In genomic region chr15:79981861-79982455, GRCh38 we compare ENCODE assay signal across 14 cellular contexts. TPM values are rescaled to one million over a fixed set of nuclear protein-coding genes. Genes with fewer than 3 reads are reported as not detected.
DNase-seq lines count a peak whose midpoint lies in the region; ATAC-seq, FAIRE-seq and TF ChIP-seq lines count a peak whose summit lies in the region.
"Had no signal": no experiment of that assay in that cellular context is flagged by ENCODE, and none has a peak within 500 bp of the region (broad histone marks: within the 10 kb centered on the region; RNA-seq: fewer than 3 reads in every experiment).

No MANE protein-coding gene starts in this region.

- peaks cover 10% of the 10 kb centered on the region for H3K27me3 Mint-ChIP-seq in nephron progenitor cell (ENCODE audit: low read depth, poor library complexity)

- H3K36me3 ChIP-seq in lower lobe of right lung (no peaks in the 10 kb centered on the region), left lung (no peaks in the 10 kb centered on the region)

- H3K4me3 ChIP-seq in lower lobe of right lung, result no peak overlapping the region
- H3K4me3 ChIP-seq in left lung, result no peak overlapping the region

- TF ChIP-seq POLR2A in GM12891 (IDR thresholded peaks at IDR 0.05; ENCODE audit: low read depth, low read length), result no peak

- H3K27ac Mint-ChIP-seq in nephron progenitor cell, result no peak overlapping the region

- H3K27ac ChIP-seq in lower lobe of right lung (peak overlapping the region; percentile 58), left lung (peak overlapping the region in 1 of 2 donors; percentile 95)
- H3K27ac ChIP-seq: VCaP had no signal

- no peak for TF ChIP-seq CTCF in lower lobe of right lung (IDR thresholded peaks at IDR 0.05)
- TF ChIP-seq CTCF in left lung (IDR thresholded peaks at IDR 0.05), result no peak
- no peak for TF ChIP-seq CTCF in nephron progenitor cell (IDR thresholded peaks at IDR 0.05)

- H3K27me3 ChIP-seq in lower lobe of right lung (ENCODE audit: low read depth) (no peaks in the 10 kb centered on the region), left lung (no peaks in the 10 kb centered on the region)

- ATAC-seq in GM21529 (IDR thresholded peaks at IDR 0.05; ENCODE audit: unreplicated experiment) (peak; percentile 23), lower lobe of right lung (peak; percentile 7 to 45), left lung (no peak)
- ATAC-seq: HCT116, right cardiac atrium had no signal

- H3K9me3 ChIP-seq in lower lobe of right lung (no peaks in the 10 kb centered on the region), left lung (no peaks in the 10 kb centered on the region)
- H3K9me3 ChIP-seq: Caco-2 had no signal

- H3K4me3 Mint-ChIP-seq in nephron progenitor cell, result no peak overlapping the region

- no peaks in the 10 kb centered on the region for H3K9me3 Mint-ChIP-seq in nephron progenitor cell

- peak; percentile 90 for FAIRE-seq in GM12891 (lab: Jason Lieb, UNC)

- H3K4me1 ChIP-seq in lower lobe of right lung (peaks cover 17% of the 10 kb centered on the region), left lung (peaks cover 3 to 55% of the 10 kb centered on the region in 2 donors)

- intact Hi-C loops in lower lobe of right lung (cut with DNase I) (no loop called here), left lung (cut with DNase I) (no loop called here)

- no peak for DNase-seq in GM12891 (ENCODE audit: insufficient read length, low spot score)
- peak in 2 of 3 experiments; percentile 44 to 84 for DNase-seq in NCI-H1417 (lab: John Stamatoyannopoulos, UW)
- no peak for DNase-seq in lower lobe of right lung
- DNase-seq in left lung, result no peak
- DNase-seq in nephron progenitor cell, result no peak
- DNase-seq in DMS79 (lab: John Stamatoyannopoulos, UW), result no peak
- no peak for DNase-seq in pons (ENCODE audit: low spot score)
- DNase-seq: activated effector memory CD4-positive, alpha-beta T cell treated with anti-CD3 and anti-CD28 coated beads, Interleukin-2, amount 50 U/mL, for 16 hours; Caco-2; NK-92 treated with Interleukin-12 subunit alpha and Interleukin-12 subunit beta, amount 100 ng/mL, for 24 hours; right cardiac atrium had no signal

- H3K36me3 Mint-ChIP-seq in nephron progenitor cell (ENCODE audit: low read depth), result no peaks in the 10 kb centered on the region

- H3K4me1 Mint-ChIP-seq in nephron progenitor cell, result peaks cover 19% of the 10 kb centered on the region

TF ChIP-seq in GM12891, 5 proteins besides CTCF, POLR2A, EP300 and RAD21:
- no peak for TF ChIP-seq PAX5 (IDR thresholded peaks at IDR 0.05; ENCODE audit: insufficient read depth, low read length, severe bottlenecking)
- no peak for TF ChIP-seq TAF1 (IDR thresholded peaks at IDR 0.05; ENCODE audit: low read depth, low read length)
- TF ChIP-seq SPI1 (IDR thresholded peaks at IDR 0.05; ENCODE audit: low read depth, low read length), result peak; percentile 89
- peak; percentile 44; the same call in 1 of the 2 replicates for TF ChIP-seq POU2F2 (IDR thresholded peaks at IDR 0.05; ENCODE audit: low read depth, low read length)

RNA-seq across cellular contexts. Expression of gene BCL2A1, which starts 11.0 kb away (rescaled TPM):
- polyA plus RNA-seq in GM12891 (2012; ENCODE audit: low read depth, missing spikeins), result 258 TPM
- total RNA-seq in lower lobe of right lung (124 TPM), left lung (10 to 100 TPM; 28.7 to 99.2 TPM)
- total RNA-seq: Caco-2 had no signal

Comparison
In these comparisons a context has a peak if more than half of its experiments do, and no peak if none do; other contexts are left out.
1. DNase-seq: peak in NCI-H1417 (2 of 3); none in GM12891 (single experiment), lower lobe of right lung (single experiment), left lung (0 of 2), nephron progenitor cell (single experiment), DMS79 (single experiment) and pons (single experiment).